13 cellular contexts compared by ENCODE assay signal in the genomic region with DNA sequence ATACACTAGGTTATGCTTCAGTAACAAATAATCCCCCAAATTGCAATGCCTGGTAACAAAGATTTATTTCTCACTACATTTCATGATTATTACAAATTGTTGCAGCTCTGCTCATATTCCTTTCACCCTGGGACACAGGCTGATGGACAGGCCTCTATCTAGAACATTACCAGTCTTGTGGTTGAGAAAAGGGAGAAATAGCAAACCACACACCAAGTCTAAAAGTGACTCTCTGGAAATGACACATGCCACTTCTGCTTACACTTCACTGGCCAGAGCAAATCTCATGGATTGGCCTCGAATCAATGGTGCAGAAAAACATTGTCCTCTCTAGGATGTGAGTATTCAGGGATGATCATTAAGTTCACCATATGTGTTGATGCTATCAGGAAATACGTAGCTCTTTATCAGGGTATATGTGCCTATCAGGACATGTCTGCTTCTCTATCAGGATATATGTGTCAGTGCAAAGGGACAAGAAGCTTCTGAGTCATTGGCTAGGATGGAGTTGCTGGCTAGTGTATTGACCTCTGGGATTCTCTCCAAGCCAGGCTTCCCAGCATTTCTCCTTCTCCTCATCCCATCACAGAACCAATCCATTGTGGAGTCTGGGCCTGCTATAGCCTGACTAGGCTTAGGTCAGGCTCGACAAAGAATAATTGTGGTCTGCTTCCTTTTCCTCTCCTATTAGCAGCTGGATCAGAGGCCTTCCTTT.
DNase-seq lines count a peak whose midpoint lies in the region; ATAC-seq and TF ChIP-seq lines count a peak whose summit lies in the region.
"Had no signal": no experiment of that assay in that cellular context is flagged by ENCODE, and none has a peak within 500 bp of the region (broad histone marks: within the 10 kb centered on the region; RNA-seq: fewer than 3 reads in every experiment).

No MANE protein-coding gene starts in this region.

- H3K9me3 ChIP-seq in right atrium auricular region, result peaks cover 0 to 12% of the 10 kb centered on the region in 2 donors

- no peaks in the 10 kb centered on the region for H3K27me3 ChIP-seq in right atrium auricular region

- H3K4me1 ChIP-seq in right atrium auricular region, result no peaks in the 10 kb centered on the region

- H3K36me3 ChIP-seq in right atrium auricular region, result no peaks in the 10 kb centered on the region

- peak; percentile 84 for DNase-seq in MV-4-11 (lab: John Stamatoyannopoulos, UW)
- DNase-seq in glomerular visceral epithelial cell (ENCODE audit: extremely low spot score), result peak; percentile 37
- DNase-seq in stromal cell of bone marrow (ENCODE audit: low read depth), result peak; percentile 44
- no peak for DNase-seq in right atrium auricular region (ENCODE audit: low spot score)
- DNase-seq in HFFc6, result no peak
- DNase-seq in NCI-H510A (lab: John Stamatoyannopoulos, UW), result no peak
- DNase-seq: CD4-positive, alpha-beta memory T cell; GF-D8; immature natural killer cell; NCI-H146; NCI-H526 treated with DMSO at 0.1 percent for 48 hours had no signal

- H3K27ac Mint-ChIP-seq in HFFc6, result no peak overlapping the region

- no peak overlapping the region for H3K27ac ChIP-seq in right atrium auricular region
- H3K27ac ChIP-seq: VCaP had no signal

- H3K4me3 ChIP-seq in right atrium auricular region, result no peak overlapping the region

- H3K27me3 Mint-ChIP-seq in HFFc6 (ENCODE audit: insufficient read depth), result peaks cover 3% of the 10 kb centered on the region
- H3K27me3 Mint-ChIP-seq: CD4-positive, alpha-beta memory T cell had no signal

- peaks cover 14% of the 10 kb centered on the region for H3K9me3 Mint-ChIP-seq in HFFc6

- H3K4me3 Mint-ChIP-seq in HFFc6, result no peak overlapping the region
- H3K4me3 Mint-ChIP-seq: CD4-positive, alpha-beta memory T cell had no signal

- peaks cover 7% of the 10 kb centered on the region; the same call in 1 of the 2 replicates for H3K36me3 Mint-ChIP-seq in HFFc6 (ENCODE audit: low read depth)

- TF ChIP-seq CTCF in right atrium auricular region (IDR thresholded peaks at IDR 0.05) (no peak), HFFc6 (IDR thresholded peaks at IDR 0.05) (no peak)

- no peaks in the 10 kb centered on the region; the same call in 1 of the 2 replicates for H3K4me1 Mint-ChIP-seq in HFFc6 (ENCODE audit: low read depth)
- H3K4me1 Mint-ChIP-seq: CD4-positive, alpha-beta memory T cell had no signal

- ATAC-seq in GM21360 (IDR thresholded peaks at IDR 0.05; ENCODE audit: unreplicated experiment), result peak; percentile 70

Comparison
In these comparisons a context has a peak if more than half of its experiments do, and no peak if none do; other contexts are left out.
1. DNase-seq: peak in MV-4-11 (single experiment), glomerular visceral epithelial cell (single experiment) and stromal cell of bone marrow (single experiment); none in right atrium auricular region (single experiment), HFFc6 (single experiment) and NCI-H510A (single experiment).